8 cellular contexts compared by ENCODE assay signal in the genomic region with DNA sequence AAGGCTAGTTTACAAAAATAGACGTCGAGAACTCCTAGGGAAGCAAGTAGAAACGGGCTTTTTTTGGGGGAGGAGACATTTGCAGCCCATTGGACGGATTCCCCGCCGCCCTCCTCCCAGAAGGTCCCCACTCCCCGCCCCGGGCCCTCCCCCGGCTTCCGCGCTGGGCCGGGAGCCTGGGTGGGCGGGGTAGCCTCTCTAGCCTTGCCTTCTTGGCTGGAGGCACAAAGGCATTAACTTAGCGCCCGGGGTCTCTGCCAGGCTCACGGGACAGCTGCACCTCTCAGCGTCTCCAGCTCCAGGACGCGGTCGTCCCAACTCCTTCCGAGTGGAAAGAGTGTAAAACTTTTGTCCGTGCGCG. TPM values are rescaled to one million over a fixed set of nuclear protein-coding genes. Genes with fewer than 3 reads are reported as not detected.
DNase-seq lines count a peak whose midpoint lies in the region; ATAC-seq and TF ChIP-seq lines count a peak whose summit lies in the region.

A gene with protein sequence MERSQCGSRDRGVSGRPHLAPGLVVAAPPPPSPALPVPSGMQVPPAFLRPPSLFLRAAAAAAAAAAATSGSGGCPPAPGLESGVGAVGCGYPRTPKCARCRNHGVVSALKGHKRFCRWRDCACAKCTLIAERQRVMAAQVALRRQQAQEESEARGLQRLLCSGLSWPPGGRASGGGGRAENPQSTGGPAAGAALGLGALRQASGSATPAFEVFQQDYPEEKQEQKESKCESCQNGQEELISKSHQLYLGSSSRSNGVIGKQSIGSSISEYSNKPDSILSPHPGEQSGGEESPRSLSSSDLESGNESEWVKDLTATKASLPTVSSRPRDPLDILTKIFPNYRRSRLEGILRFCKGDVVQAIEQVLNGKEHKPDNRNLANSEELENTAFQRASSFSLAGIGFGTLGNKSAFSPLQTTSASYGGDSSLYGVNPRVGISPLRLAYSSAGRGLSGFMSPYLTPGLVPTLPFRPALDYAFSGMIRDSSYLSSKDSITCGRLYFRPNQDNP (plus strand): TSS at position 236 of the 361 bp plus-strand sequence. CDS start 242 bp downstream, outside the sequence.

- no peaks in the 10 kb centered on the region for H3K9me3 ChIP-seq in RWPE2 (ENCODE audit: severe bottlenecking)

- peaks cover 11% of the 10 kb centered on the region for H3K4me1 ChIP-seq in RWPE2 (ENCODE audit: insufficient read depth, poor library complexity, severe bottlenecking)

- no peak for TF ChIP-seq CTCF in RWPE2 (IDR thresholded peaks at IDR 0.05; ENCODE audit: poor library complexity, severe bottlenecking)
- no peak for TF ChIP-seq CTCF in lower leg skin (IDR thresholded peaks at IDR 0.05)

- H3K27ac ChIP-seq in RWPE2 (ENCODE audit: poor library complexity, severe bottlenecking) = peak within 1 kb of the TSS; percentile 21

- TF ChIP-seq POLR2A in lower leg skin (IDR thresholded peaks at IDR 0.05) = no peak

- no peaks in the 10 kb centered on the region for H3K36me3 ChIP-seq in RWPE2 (ENCODE audit: low read depth)

- H3K27me3 Mint-ChIP-seq in effector memory CD8-positive, alpha-beta T cell = peaks cover 36 to 43% of the 10 kb centered on the region in 2 donors

- peak; percentile 45 for ATAC-seq in HG03432 (IDR thresholded peaks at IDR 0.05; ENCODE audit: unreplicated experiment)
- peak; percentile 91 for ATAC-seq in RWPE2 (ENCODE audit: low read depth)
- ATAC-seq in effector memory CD8-positive, alpha-beta T cell (replicated peaks) = no peak
- ATAC-seq in stimulated activated naive CD8-positive, alpha-beta T cell treated with anti-CD3 and anti-CD28 coated beads, Interleukin-15, Interleukin-2, amounts not matched to agents 100 U/mL and 50 U/mL, for 24 hours = no peak

- H3K9me3 Mint-ChIP-seq in effector memory CD8-positive, alpha-beta T cell = no peaks in the 10 kb centered on the region

- peaks cover 0 to 2% of the 10 kb centered on the region in 2 donors for H3K4me1 Mint-ChIP-seq in effector memory CD8-positive, alpha-beta T cell (ENCODE audit: low read depth in 2 of 2)

- H3K27me3 ChIP-seq in RWPE2 (ENCODE audit: insufficient read depth, poor library complexity, severe bottlenecking) = peaks cover 3% of the 10 kb centered on the region

- DNase-seq in activated CD8-positive, alpha-beta memory T cell treated with anti-CD3 and anti-CD28 coated beads, Interleukin-2, amount 50 U/mL, for 48 hours = peak; percentile 56
- DNase-seq in activated CD8-positive, alpha-beta memory T cell treated with anti-CD3 and anti-CD28 coated beads for 24 hours = no peak
- peak; percentile 77 for DNase-seq in RWPE2 (ENCODE audit: low spot score)
- DNase-seq in effector memory CD8-positive, alpha-beta T cell = no peak
- peak; percentile 61 to 95 for DNase-seq in lower leg skin (ENCODE audit: low spot score in 2 of 2)
- DNase-seq in stimulated activated naive CD8-positive, alpha-beta T cell treated with anti-CD3 and anti-CD28 coated beads, Interleukin-15, Interleukin-2, amounts not matched to agents 100 U/mL and 50 U/mL, for 24 hours = peak; percentile 25
- no peak for DNase-seq in NOMO-1 treated with DMSO at 0.1 percent for 48 hours (lab: John Stamatoyannopoulos, UW; ENCODE audit: unreplicated experiment)

- intact Hi-C loops in lower leg skin (cut with DNase I; ENCODE audit: low total_unique reads) = loop anchor here (10.0 kb wide), 1 partner anchor 632 kb away; no protein-coding TSS in a partner anchor

- no peak within 1 kb of the TSS for H3K27ac Mint-ChIP-seq in effector memory CD8-positive, alpha-beta T cell

- peak within 1 kb of the TSS; percentile 60 for H3K4me3 ChIP-seq in RWPE2 (ENCODE audit: severe bottlenecking)
- H3K4me3 ChIP-seq in lower leg skin (ENCODE audit: low read depth, poor library complexity, severe bottlenecking) = peak within 1 kb of the TSS; percentile 29

- peak within 1 kb of the TSS; percentile 51 to 60 for H3K4me3 Mint-ChIP-seq in effector memory CD8-positive, alpha-beta T cell

- WGBS in lower leg skin, 2 donors = 0% methylated on average over 22 to 24 of the region's 24 CpGs

- H3K36me3 Mint-ChIP-seq in effector memory CD8-positive, alpha-beta T cell (ENCODE audit: insufficient read depth) = no peaks in the 10 kb centered on the region

RNA-seq across cellular contexts. Expression of the gene that starts here (rescaled TPM):
- 1 to 10 TPM in 1 of 4 donors, under 1 TPM in 3; 0.07 to 1.4 (median 0.62) TPM for total RNA-seq in lower leg skin

Comparison
In these comparisons a context has a peak if more than half of its experiments do, and no peak if none do; other contexts are left out.
1. DNase-seq: peak in activated CD8-positive, alpha-beta memory T cell treated with anti-CD3 and anti-CD28 coated beads, Interleukin-2, amount 50 U/mL, for 48 hours (single experiment), RWPE2 (single experiment), lower leg skin (2 of 2) and stimulated activated naive CD8-positive, alpha-beta T cell treated with anti-CD3 and anti-CD28 coated beads, Interleukin-15, Interleukin-2, amounts not matched to agents 100 U/mL and 50 U/mL, for 24 hours (single experiment); none in activated CD8-positive, alpha-beta memory T cell treated with anti-CD3 and anti-CD28 coated beads for 24 hours (single experiment), effector memory CD8-positive, alpha-beta T cell (0 of 3) and NOMO-1 treated with DMSO at 0.1 percent for 48 hours (single experiment).
2. ATAC-seq: peak in HG03432 (single experiment) and RWPE2 (single experiment); none in effector memory CD8-positive, alpha-beta T cell (single experiment) and stimulated activated naive CD8-positive, alpha-beta T cell treated with anti-CD3 and anti-CD28 coated beads, Interleukin-15, Interleukin-2, amounts not matched to agents 100 U/mL and 50 U/mL, for 24 hours (single experiment).